9 cellular contexts compared by ENCODE assay signal in genomic region chr10:68992721-68993440, GRCh38. TPM values are rescaled to one million over a fixed set of nuclear protein-coding genes. Genes with fewer than 3 reads are reported as not detected.
DNase-seq lines count a peak whose midpoint lies in the region; ATAC-seq, FAIRE-seq and TF ChIP-seq lines count a peak whose summit lies in the region.
"Had no signal": no experiment of that assay in that cellular context is flagged by ENCODE, and none has a peak within 500 bp of the region (broad histone marks: within the 10 kb centered on the region; RNA-seq: fewer than 3 reads in every experiment).

No MANE protein-coding gene starts in this region.

- H3K4me1 ChIP-seq in osteoblast (ENCODE audit: insufficient read depth, low read length) = peaks cover 45% of the 10 kb centered on the region

- H4K20me1 ChIP-seq in osteoblast (ENCODE audit: insufficient read depth, low read length) = peaks cover 5% of the 10 kb centered on the region

- ATAC-seq in HG03039 (IDR thresholded peaks at IDR 0.05; ENCODE audit: unreplicated experiment) = no peak
- ATAC-seq in GM21825 (IDR thresholded peaks at IDR 0.05; ENCODE audit: unreplicated experiment) = no peak

- H3K9me3 ChIP-seq in osteoblast (ENCODE audit: low read depth, low read length) = no peaks in the 10 kb centered on the region

- no peaks in the 10 kb centered on the region for H3K36me3 ChIP-seq in osteoblast (ENCODE audit: insufficient read depth, low read length)

- TF ChIP-seq CTCF in osteoblast (IDR thresholded peaks at IDR 0.05; ENCODE audit: extremely low read depth, low read depth, low read length) = no peak

- no peak overlapping the region for H2AFZ ChIP-seq in osteoblast (ENCODE audit: low read length)

- peak overlapping the region; percentile 83 for H3K27ac ChIP-seq in osteoblast (ENCODE audit: low read depth, low read length)

- H3K4me2 ChIP-seq in osteoblast (ENCODE audit: insufficient read depth, low read length) = peak overlapping the region; percentile 64

- FAIRE-seq in RCC 7860 (lab: Jason Lieb, UNC) = no peak

- H3K79me2 ChIP-seq in osteoblast (ENCODE audit: insufficient read depth, low read length) = peaks cover 91% of the 10 kb centered on the region

- peak overlapping the region; percentile 23 for H3K4me3 ChIP-seq in osteoblast (ENCODE audit: insufficient read depth, low read length)

- DNase-seq in AG08396 (ENCODE audit: low spot score) = peak; percentile 81
- peak; percentile 44 for DNase-seq in RCC 7860 (ENCODE audit: low spot score)
- DNase-seq in fibroblast of gingiva (ENCODE audit: low read depth) = peak; percentile 90
- peak; percentile 85 for DNase-seq in osteoblast (ENCODE audit: insufficient read length, low spot score, missing footprints)
- DNase-seq in NCI-H69 (lab: John Stamatoyannopoulos, UW) = no peak
- DNase-seq in NCI-H2029 (lab: John Stamatoyannopoulos, UW) = no peak
- DNase-seq: DMS153 had no signal

- H3K27me3 ChIP-seq in osteoblast (ENCODE audit: insufficient read depth, low read length) = no peaks in the 10 kb centered on the region

RNA-seq across cellular contexts. Expression of gene KIFBP, which starts 4.3 kb away (rescaled TPM):
- total RNA-seq in osteoblast = 30.8 and 35.4 TPM in 2 replicates

RNA-seq across cellular contexts. Expression of gene DDX21, which starts 36.9 kb away (rescaled TPM):
- total RNA-seq in osteoblast = 56.3 and 61.9 TPM in 2 replicates

Comparison
In these comparisons a context has a peak if more than half of its experiments do, and no peak if none do; other contexts are left out.
1. DNase-seq: peak in AG08396 (single experiment), RCC 7860 (single experiment), fibroblast of gingiva (single experiment) and osteoblast (single experiment); none in NCI-H69 (single experiment) and NCI-H2029 (single experiment).